Comparison of ENCODE assay signal across 25 cellular contexts in the genomic region with DNA sequence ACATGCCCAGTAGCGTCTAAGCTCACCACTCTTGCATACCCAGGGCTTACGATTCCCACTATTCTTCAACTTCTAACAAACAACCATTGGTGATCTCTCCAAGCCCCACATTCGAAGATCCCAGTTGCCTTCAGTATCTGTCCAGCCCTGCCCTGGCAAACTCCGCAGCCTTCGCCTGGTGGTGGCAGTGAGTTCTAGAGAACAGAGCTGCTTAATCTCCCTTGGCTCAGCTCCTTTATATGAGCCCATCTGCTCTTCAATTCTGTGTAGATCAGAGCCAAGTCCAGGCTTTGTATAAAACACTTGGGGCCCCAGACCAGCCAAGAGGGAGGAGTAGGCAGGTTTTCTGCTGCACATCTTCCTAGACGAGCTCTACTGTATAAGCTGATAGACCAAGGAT.
A peak's percentile ranks its signal among the peaks of the same experiment; 100 is the strongest.
DNase-seq lines count a peak whose midpoint lies in the region; ATAC-seq and TF ChIP-seq lines count a peak whose summit lies in the region.
"Had no signal": no experiment of that assay in that cellular context is flagged by ENCODE, and none has a peak within 500 bp of the region (broad histone marks: within the 10 kb centered on the region; RNA-seq: fewer than 3 reads in every experiment).

No MANE protein-coding gene starts in this region.

- ATAC-seq in GM19351 (IDR thresholded peaks at IDR 0.05; ENCODE audit: unreplicated experiment), result no peak
- ATAC-seq: activated CD4-positive, alpha-beta T cell treated with anti-CD3 and anti-CD28 coated beads for 36 hours; GM12878; stimulated activated memory B cell treated with anti-CD40 and anti-IgM and Interleukin-4, amounts not matched to agents 10 μg/mL and 1 μg/mL and 100 μg/mL, for 72 hours had no signal

- H3K4me3 Mint-ChIP-seq in brain, result peak overlapping the region in 1 of 5 experiments; percentile 14
- H3K4me3 Mint-ChIP-seq: activated CD4-positive, alpha-beta T cell treated with anti-CD3 and anti-CD28 coated beads for 36 hours; activated naive CD8-positive, alpha-beta T cell treated with anti-CD3 and anti-CD28 coated beads for 36 hours; stimulated activated memory B cell treated with anti-CD40 and anti-IgM and Interleukin-4, amounts not matched to agents 10 μg/mL and 1 μg/mL and 100 μg/mL, for 72 hours; T-helper 1 cell treated with Interleukin-12 subunit alpha and Interleukin-12 subunit beta and Interleukin-4 antibody, amounts not matched to agents 30 μg/mL and 1 μg/mL, for 36 hours had no signal

- 40 to 45% methylated on average over 6 of the region's 6 CpGs for WGBS in esophagus squamous epithelium, 2 donors

- H3K4me1 ChIP-seq in left ventricle myocardium inferior, result peaks cover 20% of the 10 kb centered on the region
- no peaks in the 10 kb centered on the region for H3K4me1 ChIP-seq in esophagus squamous epithelium
- H3K4me1 ChIP-seq: ascending aorta, sigmoid colon, upper lobe of left lung had no signal

- in situ Hi-C loops in GM13977 (cut with MboI; ENCODE audit: low pct_unique_long_range_greater_than_20kb, low sequenced_read_pairs, unreplicated experiment), result loop anchor here (25.0 kb wide), 2 partner anchors 427 to 627 kb away; a partner anchor contains a TSS

- no peaks in the 10 kb centered on the region for H3K36me3 ChIP-seq in MG63
- no peaks in the 10 kb centered on the region for H3K36me3 ChIP-seq in left ventricle myocardium inferior
- H3K36me3 ChIP-seq in esophagus squamous epithelium, result no peaks in the 10 kb centered on the region
- H3K36me3 ChIP-seq: ascending aorta, sigmoid colon, upper lobe of left lung had no signal

- TF ChIP-seq POLR2A in esophagus squamous epithelium (IDR thresholded peaks at IDR 0.05), result no peak

- H3K9me3 ChIP-seq in MG63 (no peaks in the 10 kb centered on the region), left ventricle myocardium inferior (replicated peaks) (no peaks in the 10 kb centered on the region), esophagus squamous epithelium (no peaks in the 10 kb centered on the region)
- H3K9me3 ChIP-seq: ascending aorta, sigmoid colon, upper lobe of left lung had no signal

- no peak for TF ChIP-seq CTCF in brain (conservative IDR thresholded peaks at IDR 0.05)
- peak; percentile 43 for TF ChIP-seq CTCF in left ventricle myocardium inferior (IDR thresholded peaks at IDR 0.05; ENCODE audit: borderline replicate concordance)
- TF ChIP-seq CTCF in GM13977 (IDR thresholded peaks at IDR 0.05; ENCODE audit: extremely low read depth, insufficient read depth, missing control alignments), result no peak
- TF ChIP-seq CTCF in esophagus squamous epithelium (IDR thresholded peaks at IDR 0.05), result no peak

- peak overlapping the region; percentile 50 to 91 (median 80) for H3K27ac Mint-ChIP-seq in brain
- H3K27ac Mint-ChIP-seq: activated CD4-positive, alpha-beta T cell treated with anti-CD3 and anti-CD28 coated beads for 36 hours; activated naive CD8-positive, alpha-beta T cell treated with anti-CD3 and anti-CD28 coated beads for 36 hours; stimulated activated memory B cell treated with anti-CD40 and anti-IgM and Interleukin-4, amounts not matched to agents 10 μg/mL and 1 μg/mL and 100 μg/mL, for 72 hours; T-helper 1 cell treated with Interleukin-12 subunit alpha and Interleukin-12 subunit beta and Interleukin-4 antibody, amounts not matched to agents 30 μg/mL and 1 μg/mL, for 36 hours had no signal

- H3K27me3 ChIP-seq in MG63 (peaks cover 32% of the 10 kb centered on the region), left ventricle myocardium inferior (ENCODE audit: low read depth) (no peaks in the 10 kb centered on the region), esophagus squamous epithelium (peaks cover 0 to 6% (median 0%) of the 10 kb centered on the region in 4 donors)
- H3K27me3 ChIP-seq: ascending aorta, sigmoid colon, upper lobe of left lung had no signal

- DNase-seq in Ammon's horn (ENCODE audit: low spot score) (peak; percentile 55), MG63 (peak; percentile 13), left ventricle myocardium inferior (no peak), T-helper 9 cell (no peak), GM13977 (ENCODE audit: low spot score) (no peak), esophagus squamous epithelium (lab: John Stamatoyannopoulos, UW) (no peak)
- DNase-seq: activated CD4-positive, alpha-beta T cell treated with anti-CD3 and anti-CD28 coated beads for 36 hours; activated effector memory CD4-positive, alpha-beta T cell treated with Interleukin-2 at 50 U/mL for 16 hours; activated naive CD8-positive, alpha-beta T cell treated with anti-CD3 and anti-CD28 coated beads for 36 hours; Calu3; dermis blood vessel endothelial cell; kidney glomerular epithelial cell; mammary epithelial cell; NCI-H1694; NCI-H510A; sigmoid colon; stimulated activated CD4-positive, alpha-beta T cell treated with anti-CD3 and anti-CD28 coated beads, Interleukin-4, amount 100 ng/mL, for 4 hours; upper lobe of left lung had no signal

- H3K27ac ChIP-seq in left ventricle myocardium inferior (replicated peaks), result peak overlapping the region; percentile 37
- no peak overlapping the region for H3K27ac ChIP-seq in esophagus squamous epithelium
- H3K27ac ChIP-seq: ascending aorta, KMS-11, sigmoid colon, upper lobe of left lung had no signal

- H3K27me3 Mint-ChIP-seq in brain, result no peaks in the 10 kb centered on the region
- H3K27me3 Mint-ChIP-seq: activated naive CD8-positive, alpha-beta T cell treated with anti-CD3 and anti-CD28 coated beads for 36 hours had no signal

- H3K9me3 Mint-ChIP-seq in brain, result no peaks in the 10 kb centered on the region
- H3K9me3 Mint-ChIP-seq: activated naive CD8-positive, alpha-beta T cell treated with anti-CD3 and anti-CD28 coated beads for 36 hours; stimulated activated memory B cell treated with anti-CD40 and anti-IgM and Interleukin-4, amounts not matched to agents 10 μg/mL and 1 μg/mL and 100 μg/mL, for 72 hours; T-helper 1 cell treated with Interleukin-12 subunit alpha and Interleukin-12 subunit beta and Interleukin-4 antibody, amounts not matched to agents 30 μg/mL and 1 μg/mL, for 36 hours had no signal

- H3K36me3 Mint-ChIP-seq in brain, result no peaks in the 10 kb centered on the region
- H3K36me3 Mint-ChIP-seq: activated naive CD8-positive, alpha-beta T cell treated with anti-CD3 and anti-CD28 coated beads for 36 hours; stimulated activated memory B cell treated with anti-CD40 and anti-IgM and Interleukin-4, amounts not matched to agents 10 μg/mL and 1 μg/mL and 100 μg/mL, for 72 hours had no signal

- intact Hi-C loops in left ventricle myocardium inferior (cut with micrococcal nuclease), result loop anchor here (10.0 kb wide), 1 partner anchor 415 kb away; a partner anchor contains a TSS
- intact Hi-C loops in esophagus squamous epithelium (cut with DNase I), result loop anchor here (5.0 kb wide), 1 partner anchor 422 kb away; no protein-coding TSS in a partner anchor

- H3K4me3 ChIP-seq in MG63 (no peak overlapping the region), left ventricle myocardium inferior (no peak overlapping the region), esophagus squamous epithelium (no peak overlapping the region)
- H3K4me3 ChIP-seq: ascending aorta, GM12878, sigmoid colon, upper lobe of left lung had no signal

- peaks cover 23% of the 10 kb centered on the region for H3K4me1 Mint-ChIP-seq in brain
- H3K4me1 Mint-ChIP-seq: activated CD4-positive, alpha-beta T cell treated with anti-CD3 and anti-CD28 coated beads for 36 hours; activated naive CD8-positive, alpha-beta T cell treated with anti-CD3 and anti-CD28 coated beads for 36 hours; stimulated activated memory B cell treated with anti-CD40 and anti-IgM and Interleukin-4, amounts not matched to agents 10 μg/mL and 1 μg/mL and 100 μg/mL, for 72 hours had no signal

Comparison
In these comparisons a context has a peak if more than half of its experiments do, and no peak if none do; other contexts are left out.
1. DNase-seq: peak in Ammon's horn (single experiment) and MG63 (single experiment); none in left ventricle myocardium inferior (single experiment), T-helper 9 cell (single experiment), GM13977 (single experiment) and esophagus squamous epithelium (single experiment).